In the genomic region with DNA sequence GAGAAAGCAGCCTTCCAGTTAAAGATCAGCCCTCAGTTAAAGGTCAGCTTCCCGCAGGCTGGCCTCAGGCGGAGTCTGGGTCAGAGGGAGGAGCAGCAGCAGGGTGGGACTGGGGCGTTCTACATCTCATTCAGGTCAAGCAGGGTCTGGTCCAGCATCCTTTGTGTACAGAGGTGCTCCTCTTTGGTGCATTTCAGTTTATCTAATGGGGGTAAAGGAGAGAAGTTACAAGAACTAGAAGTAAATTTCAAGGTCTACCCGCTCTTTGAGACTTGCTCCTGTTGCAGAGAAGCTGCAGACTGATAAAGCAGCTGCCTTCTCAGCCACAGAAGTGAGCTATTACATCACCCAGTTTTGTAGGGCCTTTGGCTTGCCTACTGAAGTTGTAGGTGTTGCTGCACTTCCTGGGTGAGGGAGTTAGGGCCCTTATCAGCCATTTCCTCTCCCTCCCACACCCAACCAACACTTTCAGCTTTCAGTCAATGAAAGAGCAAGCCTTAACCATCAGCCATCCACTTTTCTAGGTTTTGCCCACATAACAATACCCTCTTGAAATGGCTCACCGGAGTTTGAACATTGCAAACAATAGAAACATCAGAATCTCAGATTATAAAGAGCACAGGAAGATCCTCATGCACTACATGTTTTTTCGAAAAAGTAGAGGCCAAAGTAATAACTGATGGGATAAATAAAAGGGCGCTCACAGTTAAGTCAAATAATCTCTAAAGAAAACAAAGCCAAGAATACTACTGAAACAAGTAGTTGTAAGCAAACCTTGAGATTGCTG, we compare ENCODE assay signal across 7 cellular contexts. TPM values are rescaled to one million over a fixed set of nuclear protein-coding genes. Genes with fewer than 3 reads are reported as not detected.
DNase-seq lines count a peak whose midpoint lies in the region; ATAC-seq, FAIRE-seq and TF ChIP-seq lines count a peak whose summit lies in the region.

No MANE protein-coding gene starts in this region.

- TF ChIP-seq CTCF in coronary artery (IDR thresholded peaks at IDR 0.05) (no peak), spleen (IDR thresholded peaks at IDR 0.05 in 8 of 11, conservative IDR thresholded peaks at IDR 0.05 in 3 of 11) (no peak), D721Med (IDR thresholded peaks at IDR 0.05; ENCODE audit: insufficient read depth, missing control alignments) (no peak)

- no peaks in the 10 kb centered on the region for H3K27me3 ChIP-seq in spleen (replicated peaks in 1 of 7)

- TF ChIP-seq POLR2A in spleen (IDR thresholded peaks at IDR 0.05) = no peak

- peaks cover 0 to 7% (median 0%) of the 10 kb centered on the region in 8 donors for H3K9me3 ChIP-seq in spleen

- H3K4me3 ChIP-seq in coronary artery = no peak overlapping the region
- H3K4me3 ChIP-seq in spleen = peak overlapping the region in 1 of 8 donors; percentile 5

- peak; percentile 72 for ATAC-seq in GM19324 (IDR thresholded peaks at IDR 0.05; ENCODE audit: low FRiP score, unreplicated experiment)
- ATAC-seq in HG03196 (IDR thresholded peaks at IDR 0.05; ENCODE audit: unreplicated experiment) = peak; percentile 79

- peaks cover 2 to 86% (median 71%) of the 10 kb centered on the region in 6 donors for H3K36me3 ChIP-seq in spleen

- H3K4me1 ChIP-seq in spleen = peaks cover 21 to 79% (median 51%) of the 10 kb centered on the region in 6 donors

- no peak for FAIRE-seq in D721Med (lab: Jason Lieb, UNC)

- intact Hi-C loops in spleen (cut with DNase I; ENCODE audit: low total_unique reads) = no loop called here

- DNase-seq in activated CD4-positive, CD25-positive, alpha-beta regulatory T cell treated with anti-CD3 and anti-CD28 coated beads, Interleukin-2, amount 50 U/mL, for 16 hours (ENCODE audit: low read depth, low spot score) = peak; percentile 61
- DNase-seq in coronary artery (ENCODE audit: low spot score) = no peak
- no peak for DNase-seq in spleen
- no peak for DNase-seq in NCI-H2081 treated with DMSO at 0.1 percent for 48 hours (lab: John Stamatoyannopoulos, UW)
- no peak for DNase-seq in D721Med (ENCODE audit: insufficient read length, low spot score)

- H3K27ac ChIP-seq in coronary artery (peak overlapping the region; percentile 16 to 70), spleen (peak overlapping the region; percentile 46 to 82 (median 66))

- 50 to 64% (median 55%) methylated on average over 7 of the region's 7 CpGs for WGBS in spleen, 5 donors

RNA-seq across cellular contexts. Expression of a gene that starts 2.8 kb away (rescaled TPM):
- under 1 TPM in 5 of 7 donors, not detected in 2; 0.06 to 0.34 (median 0.10) TPM for total RNA-seq in spleen
- polyA plus RNA-seq in spleen = under 1 TPM in 1 of 3 donors, not detected in 2; 0.02 TPM

RNA-seq across cellular contexts. Expression of a gene that starts 34.2 kb away (rescaled TPM):
- total RNA-seq in spleen = 100 to 1,000 TPM; 383 to 596 (median 456) TPM
- polyA plus RNA-seq in spleen = 100 to 1,000 TPM; 221 to 315 (median 240) TPM

RNA-seq across cellular contexts. Expression of a gene that starts 48.4 kb away (rescaled TPM):
- not detected for total RNA-seq in spleen
- polyA plus RNA-seq in spleen = not detected
